Comparison of ENCODE assay signal across 9 cellular contexts in genomic region chr12:40312982-40313576, GRCh38.
DNase-seq lines count a peak whose midpoint lies in the region; ATAC-seq and TF ChIP-seq lines count a peak whose summit lies in the region.
"Had no signal": no experiment of that assay in that cellular context is flagged by ENCODE, and none has a peak within 500 bp of the region (broad histone marks: within the 10 kb centered on the region; RNA-seq: fewer than 3 reads in every experiment).

No MANE protein-coding gene starts in this region.

- in situ Hi-C loops in SK-MEL-5 (cut with HindIII; ENCODE audit: low pct_unique_long_range_greater_than_20kb, low sequenced_read_pairs) (no loop called here), KBM-7 (cut with MboI; ENCODE audit: low pct_unique_long_range_greater_than_20kb, low sequenced_read_pairs) (loop anchor here (10.0 kb wide), 1 partner anchor 158 kb away; no protein-coding TSS in a partner anchor)

- no peak for ATAC-seq in heart right ventricle
- no peak for ATAC-seq in right cardiac atrium
- no peak for ATAC-seq in gastroesophageal sphincter
- ATAC-seq in GM18858 (IDR thresholded peaks at IDR 0.05; ENCODE audit: unreplicated experiment) = no peak
- ATAC-seq in GM18502 (IDR thresholded peaks at IDR 0.05; ENCODE audit: poor library complexity, unreplicated experiment) = no peak

- no peak overlapping the region for H3K4me3 ChIP-seq in heart right ventricle
- no peak overlapping the region for H3K4me3 ChIP-seq in right cardiac atrium (ENCODE audit: low read length)
- H3K4me3 ChIP-seq in gastroesophageal sphincter = no peak overlapping the region
- H3K4me3 ChIP-seq in stomach = no peak overlapping the region

- intact Hi-C loops in heart right ventricle (cut with DNase I) (loop anchor here in 7 of 10 donors (2.0 to 10.0 kb wide), 3 partner anchors 158 to 161 kb away; no protein-coding TSS in a partner anchor), right cardiac atrium (cut with DNase I) (loop anchor here in 1 of 4 donors (10.0 kb wide), 1 partner anchor 158 kb away; no protein-coding TSS in a partner anchor), stomach (cut with DNase I; ENCODE audit: low total_unique reads) (no loop called here)

- TF ChIP-seq EP300 in gastroesophageal sphincter (IDR thresholded peaks at IDR 0.05) (no peak), stomach (IDR thresholded peaks at IDR 0.05) (no peak)

- H3K9me3 ChIP-seq in heart right ventricle = no peaks in the 10 kb centered on the region
- no peaks in the 10 kb centered on the region for H3K9me3 ChIP-seq in right cardiac atrium (ENCODE audit: control insufficient read depth, low read length)
- H3K9me3 ChIP-seq in gastroesophageal sphincter = no peaks in the 10 kb centered on the region
- no peaks in the 10 kb centered on the region for H3K9me3 ChIP-seq in stomach

- H3K27me3 ChIP-seq in heart right ventricle (no peaks in the 10 kb centered on the region), right cardiac atrium (ENCODE audit: control insufficient read depth, insufficient read depth) (no peaks in the 10 kb centered on the region), gastroesophageal sphincter (no peaks in the 10 kb centered on the region), stomach (no peaks in the 10 kb centered on the region)

- TF ChIP-seq POLR2A in gastroesophageal sphincter (IDR thresholded peaks at IDR 0.05) = no peak
- no peak for TF ChIP-seq POLR2A in stomach (IDR thresholded peaks at IDR 0.05)

- H3K27ac ChIP-seq in heart right ventricle = no peak overlapping the region
- no peak overlapping the region for H3K27ac ChIP-seq in right cardiac atrium (ENCODE audit: low read length)
- H3K27ac ChIP-seq in gastroesophageal sphincter = no peak overlapping the region
- H3K27ac ChIP-seq in stomach = no peak overlapping the region

- peaks cover 0 to 91% (median 6%) of the 10 kb centered on the region in 9 donors for H3K36me3 ChIP-seq in heart right ventricle
- peaks cover 0 to 38% of the 10 kb centered on the region in 2 donors for H3K36me3 ChIP-seq in gastroesophageal sphincter
- peaks cover 0 to 20% (median 11%) of the 10 kb centered on the region in 4 donors for H3K36me3 ChIP-seq in stomach

- peak in 7 of 9 donors; percentile 26 to 59 (median 48) for TF ChIP-seq CTCF in heart right ventricle (IDR thresholded peaks at IDR 0.05)
- peak; percentile 29 to 53 (median 34) for TF ChIP-seq CTCF in gastroesophageal sphincter (IDR thresholded peaks at IDR 0.05)
- TF ChIP-seq CTCF in stomach (IDR thresholded peaks at IDR 0.05) = no peak

- DNase-seq in heart right ventricle (no peak), right cardiac atrium (no peak), SK-MEL-5 (ENCODE audit: low read depth, low spot score) (peak; percentile 47), stomach (no peak), KBM-7 (no peak)
- DNase-seq: DND-41 had no signal

- 31 to 43% methylated on average over 4 of the region's 4 CpGs for WGBS in heart right ventricle, 2 donors
- WGBS in right cardiac atrium = 40% methylated on average over 4 of the region's 4 CpGs
- 34 to 38% methylated on average over 4 of the region's 4 CpGs for WGBS in gastroesophageal sphincter (ENCODE audit: low coverage in 1 of 2), 2 donors
- 30 to 40% (median 32%) methylated on average over 4 of the region's 4 CpGs for WGBS in stomach, 5 donors

- H3K4me1 ChIP-seq in heart right ventricle (no peaks in the 10 kb centered on the region), right cardiac atrium (ENCODE audit: control insufficient read depth, insufficient read depth, low read length) (no peaks in the 10 kb centered on the region), gastroesophageal sphincter (no peaks in the 10 kb centered on the region), stomach (no peaks in the 10 kb centered on the region)

Comparison
In these comparisons a context has a peak if more than half of its experiments do, and no peak if none do; other contexts are left out.
1. CTCF ChIP-seq: peak in heart right ventricle (7 of 9) and gastroesophageal sphincter (4 of 4); none in stomach (0 of 7).